Comparison of ENCODE assay signal across 24 cellular contexts in the genomic region with DNA sequence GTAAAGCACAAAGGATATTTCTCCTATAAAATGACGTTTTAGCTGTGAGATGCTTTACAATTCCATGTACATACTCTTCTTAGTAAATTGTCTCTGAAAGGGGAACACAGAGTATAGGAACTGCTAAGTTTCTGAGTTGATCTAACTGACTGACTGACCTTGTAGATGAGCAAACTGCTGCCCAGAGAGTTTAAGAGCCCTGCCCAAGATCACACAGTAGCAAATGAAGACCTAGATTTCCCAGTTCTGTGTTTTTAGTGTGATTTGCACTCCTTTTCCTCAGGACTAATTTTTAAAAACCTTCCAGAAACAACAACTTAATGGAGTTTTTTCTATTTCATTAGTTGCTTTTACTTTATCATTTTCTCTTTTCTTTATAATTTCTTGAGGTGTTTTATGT.
DNase-seq lines count a peak whose midpoint lies in the region; ATAC-seq, FAIRE-seq and TF ChIP-seq lines count a peak whose summit lies in the region.
"Had no signal": no experiment of that assay in that cellular context is flagged by ENCODE, and none has a peak within 500 bp of the region (broad histone marks: within the 10 kb centered on the region; RNA-seq: fewer than 3 reads in every experiment).

No MANE protein-coding gene starts in this region.

- H3K9ac ChIP-seq in K562 (ENCODE audit: insufficient read depth in 1 of 2, low read depth in 2 of 2, low read length in 2 of 2) (no peak overlapping the region), endodermal cell (ENCODE audit: extremely low read depth, low read length, poor library complexity, severe bottlenecking) (no peak overlapping the region)
- H3K9ac ChIP-seq: BLaER1 treated with 17β-estradiol and CSF1 and Interleukin-3, amounts not matched to agents 10 nM and 100 nM had no signal

- H3F3A ChIP-seq in GM23338 (replicated peaks; ENCODE audit: low read depth), result no peaks in the 10 kb centered on the region

- no peaks in the 10 kb centered on the region for H3K9me2 ChIP-seq in GM23338 (ENCODE audit: insufficient read depth)

- TF ChIP-seq CTCF in D721Med (IDR thresholded peaks at IDR 0.05; ENCODE audit: insufficient read depth, missing control alignments) (no peak), GM23338 (conservative IDR thresholded peaks at IDR 0.05; ENCODE audit: low read depth in 2 of 2) (no peak), K562 (IDR thresholded peaks at IDR 0.05 in 2 of 3, conservative IDR thresholded peaks at IDR 0.05 in 1 of 3; ENCODE audit: insufficient read depth in 2 of 3, low read depth in 1 of 3, low read length in 3 of 3) (no peak), endodermal cell (conservative IDR thresholded peaks at IDR 0.05) (no peak)

- TF ChIP-seq RAD21 in K562 (CRISPR knock-in tag; conservative IDR thresholded peaks at IDR 0.05 in 1 of 2, IDR thresholded peaks at IDR 0.05 in 1 of 2), result no peak

- no TSS peak for BruUV-seq in K562 (replicated peaks; lab: Mats Ljungman, UMichigan)

- no peaks in the 10 kb centered on the region for H3K27me3 Mint-ChIP-seq in GM23338 (ENCODE audit: insufficient read depth, low read depth, poor library complexity)
- H3K27me3 Mint-ChIP-seq in endodermal cell (ENCODE audit: insufficient read depth), result peaks cover 30% of the 10 kb centered on the region
- H3K27me3 Mint-ChIP-seq: CD4-positive, alpha-beta T cell had no signal

- POLR2A ChIA-PET in K562 (lab: Yijun Ruan, JAX), result no interaction called here

- H3K9me3 ChIP-seq in K562 (replicated peaks; ENCODE audit: control insufficient read depth, insufficient read depth, low read depth, low read length) (no peaks in the 10 kb centered on the region), endodermal cell (ENCODE audit: control insufficient read depth, low read length) (no peaks in the 10 kb centered on the region)
- H3K9me3 ChIP-seq: A549; BE2C; BLaER1 treated with 17β-estradiol and CSF1 and Interleukin-3, amounts not matched to agents 10 nM and 100 nM; Caco-2 had no signal

- H3K4me1 Mint-ChIP-seq in GM23338 (peaks cover 8% of the 10 kb centered on the region), endodermal cell (peaks cover 7% of the 10 kb centered on the region)
- H3K4me1 Mint-ChIP-seq in stimulated activated effector memory CD8-positive, alpha-beta T cell treated with anti-CD3 and anti-CD28 coated beads, Interleukin-12 subunit alpha, Interleukin-12 subunit beta, amount 100 ng/mL, for 72 hours, result no peaks in the 10 kb centered on the region

- ATAC-seq in GM23338 (no peak), K562 (no peak; the same call in 2 of the 3 replicates)
- ATAC-seq in stimulated activated effector memory CD8-positive, alpha-beta T cell treated with anti-CD3 and anti-CD28 coated beads, Interleukin-12 subunit alpha, Interleukin-12 subunit beta, amount 100 ng/mL, for 72 hours, result no peak
- ATAC-seq: A549; CD8-positive, alpha-beta T cell had no signal

- intact Hi-C loops in K562 (cut with micrococcal nuclease), result no loop called here

- H3K27ac Mint-ChIP-seq in GM23338 (no peak overlapping the region), endodermal cell (no peak overlapping the region)
- no peak overlapping the region for H3K27ac Mint-ChIP-seq in stimulated activated effector memory CD8-positive, alpha-beta T cell treated with anti-CD3 and anti-CD28 coated beads, Interleukin-12 subunit alpha, Interleukin-12 subunit beta, amount 100 ng/mL, for 72 hours
- H3K27ac Mint-ChIP-seq: CD4-positive, alpha-beta T cell; CD8-positive, alpha-beta T cell had no signal

- CTCF ChIA-PET in K562 (lab: Yijun Ruan, JAX; ENCODE audit: low intra/inter-chr PET ratio), result no interaction called here

- H3K27me3 ChIP-seq in GM23338 (ENCODE audit: insufficient read depth), result no peaks in the 10 kb centered on the region
- no peaks in the 10 kb centered on the region for H3K27me3 ChIP-seq in K562 (ENCODE audit: control insufficient read depth in 2 of 2, insufficient read depth in 2 of 2, low read length in 2 of 2)
- peaks cover 20% of the 10 kb centered on the region for H3K27me3 ChIP-seq in endodermal cell (ENCODE audit: control insufficient read depth, insufficient read depth, low read length, poor library complexity, severe bottlenecking)
- H3K27me3 ChIP-seq: BE2C; BLaER1 treated with 17β-estradiol and CSF1 and Interleukin-3, amounts not matched to agents 10 nM and 100 nM had no signal

- 0 out of 2 replicates have a peak, but pooled peaks cover 4% of the 10 kb centered on the region for H3K4me1 ChIP-seq in GM23338 (ENCODE audit: insufficient read depth)
- H3K4me1 ChIP-seq in K562 (replicated peaks in 1 of 2; ENCODE audit: control insufficient read depth in 2 of 2, insufficient read depth in 2 of 2, low read length in 2 of 2), result no peaks in the 10 kb centered on the region
- no peaks in the 10 kb centered on the region for H3K4me1 ChIP-seq in endodermal cell (ENCODE audit: control insufficient read depth, insufficient read depth, low read length)
- H3K4me1 ChIP-seq: A549, BE2C, Caco-2 had no signal

- H3K36me3 Mint-ChIP-seq in GM23338 (ENCODE audit: low read depth) (no peaks in the 10 kb centered on the region), endodermal cell (ENCODE audit: low read depth) (no peaks in the 10 kb centered on the region)
- H3K36me3 Mint-ChIP-seq in stimulated activated effector memory CD8-positive, alpha-beta T cell treated with anti-CD3 and anti-CD28 coated beads, Interleukin-12 subunit alpha, Interleukin-12 subunit beta, amount 100 ng/mL, for 72 hours, result no peaks in the 10 kb centered on the region
- H3K36me3 Mint-ChIP-seq: CD8-positive, alpha-beta T cell had no signal

- H3K27ac ChIP-seq in GM23338 (ENCODE audit: low read depth), result no peak overlapping the region
- no peak overlapping the region for H3K27ac ChIP-seq in K562 (ENCODE audit: extremely low read depth, low read depth, low read length)
- no peak overlapping the region for H3K27ac ChIP-seq in endodermal cell (ENCODE audit: low read depth, low read length)
- H3K27ac ChIP-seq: 22Rv1, A549, C4-2B had no signal

- H2AFZ ChIP-seq in GM23338 (peak overlapping the region; percentile 80; the same call in 1 of the 2 replicates), K562 (ENCODE audit: low read depth, low read length) (no peak overlapping the region)

- H3K36me3 ChIP-seq in GM23338 (ENCODE audit: insufficient read depth) (no peaks in the 10 kb centered on the region), K562 (ENCODE audit: control insufficient read depth, insufficient read depth, low read length) (no peaks in the 10 kb centered on the region), endodermal cell (ENCODE audit: control insufficient read depth, insufficient read depth, low read length) (no peaks in the 10 kb centered on the region)
- H3K36me3 ChIP-seq: BE2C; BLaER1 treated with 17β-estradiol and CSF1 and Interleukin-3, amounts not matched to agents 10 nM and 100 nM had no signal

- TF ChIP-seq POLR2A in K562 (conservative IDR thresholded peaks at IDR 0.05), result no peak

- 8% methylated on average over 1 of the region's 1 CpG for WGBS in K562 (ENCODE audit: insufficient coverage, low coverage, missing lambda C conversion rate)
- 75% methylated on average over 1 of the region's 1 CpG; no CpG with 5 or more reads in 1 of the 2 experiments for WGBS in endodermal cell (ENCODE audit: insufficient coverage in 1 of 2, insufficient read length in 1 of 2), 2 experiments

- TF ChIP-seq EP300 in K562 (IDR thresholded peaks at IDR 0.05; ENCODE audit: low read length), result no peak

- H3K79me2 ChIP-seq in GM23338 (replicated peaks; ENCODE audit: insufficient read depth), result no peaks in the 10 kb centered on the region
- H3K79me2 ChIP-seq in K562 (ENCODE audit: control insufficient read depth, insufficient read depth, low read length), result no peaks in the 10 kb centered on the region

- H4K20me1 ChIP-seq in GM23338 (replicated peaks; ENCODE audit: insufficient read depth) (no peaks in the 10 kb centered on the region; the same call in 1 of the 2 replicates), K562 (replicated peaks; ENCODE audit: control insufficient read depth, insufficient read depth, low read length) (no peaks in the 10 kb centered on the region)
- H4K20me1 ChIP-seq: BLaER1 treated with 17β-estradiol and CSF1 and Interleukin-3, amounts not matched to agents 10 nM and 100 nM had no signal

- FAIRE-seq in D721Med (lab: Jason Lieb, UNC) (peak; percentile 35), K562 (lab: Jason Lieb, UNC) (no peak)
- FAIRE-seq: A549, GM12891, GM18507, GM19239 had no signal

- no peak overlapping the region for H3K4me3 Mint-ChIP-seq in GM23338
- H3K4me3 Mint-ChIP-seq in stimulated activated effector memory CD8-positive, alpha-beta T cell treated with anti-CD3 and anti-CD28 coated beads, Interleukin-12 subunit alpha, Interleukin-12 subunit beta, amount 100 ng/mL, for 72 hours, result no peak overlapping the region
- H3K4me3 Mint-ChIP-seq in endodermal cell, result no peak overlapping the region
- H3K4me3 Mint-ChIP-seq: CD4-positive, alpha-beta T cell; CD8-positive, alpha-beta T cell had no signal

- H3K4me2 ChIP-seq in GM23338 (no peak overlapping the region), K562 (ENCODE audit: insufficient read depth, low read length) (no peak overlapping the region)
- H3K4me2 ChIP-seq: A549 had no signal

- DNase-seq in NCI-H82 (lab: John Stamatoyannopoulos, UW) (peak; percentile 49), NCI-H82 treated with DMSO at 0.1 percent for 48 hours (lab: John Stamatoyannopoulos, UW; ENCODE audit: unreplicated experiment) (no peak), D721Med (ENCODE audit: insufficient read length, low spot score) (no peak), GM23338 (ENCODE audit: low spot score) (no peak), K562 (ENCODE audit: extremely low read depth in 1 of 4, low spot score in 3 of 4) (no peak), endodermal cell (no peak), NK-92 (lab: John Stamatoyannopoulos, UW; ENCODE audit: unreplicated experiment) (no peak)
- no peak for DNase-seq in stimulated activated effector memory CD8-positive, alpha-beta T cell treated with anti-CD3 and anti-CD28 coated beads, Interleukin-12 subunit alpha, Interleukin-12 subunit beta, amount 100 ng/mL, for 72 hours (ENCODE audit: low spot score in 2 of 2)
- DNase-seq: ACHN; BE2C; Caco-2; Calu3; CD4-positive, alpha-beta T cell; CD8-positive, alpha-beta T cell; DMS 273 treated with DMSO at 0.1 percent for 48 hours; DMS79 treated with DMSO at 0.1 percent for 48 hours; GF-D8 had no signal

- in situ Hi-C loops in K562 (cut with MboI), result no loop called here

- H3K4me3 ChIP-seq in GM23338 (no peak overlapping the region), K562 (no peak overlapping the region), endodermal cell (ENCODE audit: low read length) (no peak overlapping the region)
- H3K4me3 ChIP-seq: A549; BLaER1 treated with 17β-estradiol and CSF1 and Interleukin-3, amounts not matched to agents 10 nM and 100 nM had no signal

- no peaks in the 10 kb centered on the region for H3K9me1 ChIP-seq in K562 (ENCODE audit: control insufficient read depth, insufficient read depth, low read length)

- no peaks in the 10 kb centered on the region for H3K9me3 Mint-ChIP-seq in GM23338
- no peaks in the 10 kb centered on the region for H3K9me3 Mint-ChIP-seq in stimulated activated effector memory CD8-positive, alpha-beta T cell treated with anti-CD3 and anti-CD28 coated beads, Interleukin-12 subunit alpha, Interleukin-12 subunit beta, amount 100 ng/mL, for 72 hours
- H3K9me3 Mint-ChIP-seq in endodermal cell, result no peaks in the 10 kb centered on the region
- H3K9me3 Mint-ChIP-seq: CD4-positive, alpha-beta T cell; CD8-positive, alpha-beta T cell had no signal

TF ChIP-seq in K562, 482 proteins besides CTCF, POLR2A, EP300 and RAD21 (continues in another document):
- TF ChIP-seq FUS (optimal IDR thresholded peaks at IDR 0.05; ENCODE audit: low read depth, low read length), result no peak
